ENCODE assay signal across 8 cellular contexts in the genomic region with DNA sequence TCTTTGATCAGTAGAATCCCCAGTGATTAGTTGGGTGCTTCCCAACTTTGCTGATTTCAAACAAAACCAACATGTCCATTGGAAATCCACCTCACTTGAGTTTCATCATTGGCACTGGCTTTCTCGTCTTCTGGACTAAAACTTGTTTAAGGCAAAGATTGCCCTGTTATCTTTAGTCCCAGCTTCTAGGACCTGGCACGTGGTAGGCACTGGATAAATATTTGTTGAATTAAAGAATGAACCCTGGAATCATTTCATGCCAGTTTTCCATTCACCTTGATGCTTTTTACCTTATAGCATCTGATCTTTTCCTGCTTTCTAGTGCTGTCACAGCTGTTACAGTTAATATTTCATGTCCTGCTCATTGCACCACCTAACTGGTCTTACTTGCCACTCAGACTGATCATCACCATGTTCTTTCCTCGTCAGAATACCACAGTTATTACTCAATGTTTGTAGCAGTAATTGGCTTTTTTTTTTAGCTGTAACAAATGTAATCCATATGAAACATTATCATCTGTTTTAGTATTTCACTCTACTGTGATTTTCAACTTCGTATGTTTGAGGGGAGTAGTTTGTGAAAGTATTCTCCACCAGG. TPM values are rescaled to one million over a fixed set of nuclear protein-coding genes. Genes with fewer than 3 reads are reported as not detected.
DNase-seq lines count a peak whose midpoint lies in the region; ATAC-seq and TF ChIP-seq lines count a peak whose summit lies in the region.

No MANE protein-coding gene starts in this region.

- H3K27me3 ChIP-seq in right cardiac atrium (ENCODE audit: control insufficient read depth, insufficient read depth): no peaks in the 10 kb centered on the region
- H3K27me3 ChIP-seq in stomach: no peaks in the 10 kb centered on the region

- 26% methylated on average over 4 of the region's 4 CpGs for WGBS in right cardiac atrium
- WGBS in stomach, 5 donors: 15 to 25% (median 24%) methylated on average over 4 of the region's 4 CpGs

- H3K27ac ChIP-seq in right cardiac atrium (ENCODE audit: low read length): no peak overlapping the region
- peak overlapping the region in 3 of 5 donors; percentile 80 to 89 (median 84) for H3K27ac ChIP-seq in stomach

- H3K36me3 Mint-ChIP-seq in WTC11: peaks cover 8% of the 10 kb centered on the region

- H3K4me1 ChIP-seq in right cardiac atrium (ENCODE audit: control insufficient read depth, insufficient read depth, low read length) (peaks cover 2% of the 10 kb centered on the region), stomach (peaks cover 13 to 60% (median 32%) of the 10 kb centered on the region in 4 donors)

- peaks cover 8% of the 10 kb centered on the region for H3K9me3 Mint-ChIP-seq in WTC11

- no peak for TF ChIP-seq POLR2A in stomach (IDR thresholded peaks at IDR 0.05)

- DNase-seq in AG09309 (ENCODE audit: low read depth) (no peak), HEK293T (ENCODE audit: extremely low spot score) (no peak), WTC11 (ENCODE audit: low spot score) (no peak), right cardiac atrium (no peak), stomach (no peak), A172 (ENCODE audit: low spot score) (no peak), cerebellum (ENCODE audit: low spot score) (no peak)

- no peak overlapping the region for H3K27ac Mint-ChIP-seq in WTC11

- peaks cover 38% of the 10 kb centered on the region for H3K4me1 Mint-ChIP-seq in WTC11

- no peak for TF ChIP-seq EP300 in stomach (IDR thresholded peaks at IDR 0.05)

- H3K4me3 ChIP-seq in AG09309 (ENCODE audit: control insufficient read depth, low read depth, low read length) (peak overlapping the region; percentile 48), right cardiac atrium (ENCODE audit: low read length) (peak overlapping the region; percentile 92), stomach (peak overlapping the region; percentile 67 to 87 (median 74))

- TF ChIP-seq CTCF in AG09309 (IDR thresholded peaks at IDR 0.05; ENCODE audit: control insufficient read depth, insufficient read depth, low read depth, low read length, missing control alignments): no peak
- no peak for TF ChIP-seq CTCF in WTC11 (IDR thresholded peaks at IDR 0.05)
- TF ChIP-seq CTCF in stomach (IDR thresholded peaks at IDR 0.05): no peak

- peak overlapping the region; percentile 97 for H3K4me3 Mint-ChIP-seq in WTC11

- H3K36me3 ChIP-seq in stomach: no peaks in the 10 kb centered on the region

- ATAC-seq in WTC11: no peak
- no peak for ATAC-seq in right cardiac atrium
- no peak for ATAC-seq in HG02884 (IDR thresholded peaks at IDR 0.05; ENCODE audit: unreplicated experiment)

- POLR2A ChIA-PET in HEK293T (lab: Yijun Ruan, JAX): no interaction called here
- POLR2A ChIA-PET in WTC11 (lab: Charles Lee): interaction anchor here (0.7 kb wide), 1 partner anchor 1449 kb away, joined by 3 read pairs; no protein-coding TSS in a partner anchor

- no peaks in the 10 kb centered on the region for H3K27me3 Mint-ChIP-seq in WTC11 (ENCODE audit: low read depth)

- CTCF ChIA-PET in HEK293T (lab: Yijun Ruan, JAX): no interaction called here
- CTCF ChIA-PET in WTC11 (lab: Charles Lee): no interaction called here

- intact Hi-C loops in right cardiac atrium (cut with DNase I) (no loop called here), stomach (cut with DNase I; ENCODE audit: low total_unique reads) (no loop called here)

- no peaks in the 10 kb centered on the region for H3K9me3 ChIP-seq in right cardiac atrium (ENCODE audit: control insufficient read depth, low read length)
- H3K9me3 ChIP-seq in stomach: no peaks in the 10 kb centered on the region

TF ChIP-seq in HEK293T, 16 proteins besides CTCF, POLR2A, EP300 and RAD21:
- TF ChIP-seq FOXK2 (IDR thresholded peaks at IDR 0.05): no peak
- TF ChIP-seq CTBP1 (IDR thresholded peaks at IDR 0.05; ENCODE audit: borderline replicate concordance): no peak
- TF ChIP-seq NFRKB (IDR thresholded peaks at IDR 0.05): no peak
- TF ChIP-seq LEF1 (IDR thresholded peaks at IDR 0.05; ENCODE audit: borderline replicate concordance): no peak
- no peak for TF ChIP-seq HDGF (IDR thresholded peaks at IDR 0.05; ENCODE audit: borderline replicate concordance)
- TF ChIP-seq, protein P1, sequence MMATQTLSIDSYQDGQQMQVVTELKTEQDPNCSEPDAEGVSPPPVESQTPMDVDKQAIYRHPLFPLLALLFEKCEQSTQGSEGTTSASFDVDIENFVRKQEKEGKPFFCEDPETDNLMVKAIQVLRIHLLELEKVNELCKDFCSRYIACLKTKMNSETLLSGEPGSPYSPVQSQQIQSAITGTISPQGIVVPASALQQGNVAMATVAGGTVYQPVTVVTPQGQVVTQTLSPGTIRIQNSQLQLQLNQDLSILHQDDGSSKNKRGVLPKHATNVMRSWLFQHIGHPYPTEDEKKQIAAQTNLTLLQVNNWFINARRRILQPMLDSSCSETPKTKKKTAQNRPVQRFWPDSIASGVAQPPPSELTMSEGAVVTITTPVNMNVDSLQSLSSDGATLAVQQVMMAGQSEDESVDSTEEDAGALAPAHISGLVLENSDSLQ (IDR thresholded peaks at IDR 0.05): peak; percentile 41; the same call in 1 of the 2 replicates
- TF ChIP-seq L3MBTL2 (conservative IDR thresholded peaks at IDR 0.05): no peak
- no peak for TF ChIP-seq TARDBP (IDR thresholded peaks at IDR 0.05)

TF ChIP-seq in WTC11, 78 proteins besides CTCF, POLR2A, EP300 and RAD21 (continues in another document):
- no peak for TF ChIP-seq GTF2I (CRISPR knock-in tag; conservative IDR thresholded peaks at IDR 0.05)
- TF ChIP-seq, protein P2, sequence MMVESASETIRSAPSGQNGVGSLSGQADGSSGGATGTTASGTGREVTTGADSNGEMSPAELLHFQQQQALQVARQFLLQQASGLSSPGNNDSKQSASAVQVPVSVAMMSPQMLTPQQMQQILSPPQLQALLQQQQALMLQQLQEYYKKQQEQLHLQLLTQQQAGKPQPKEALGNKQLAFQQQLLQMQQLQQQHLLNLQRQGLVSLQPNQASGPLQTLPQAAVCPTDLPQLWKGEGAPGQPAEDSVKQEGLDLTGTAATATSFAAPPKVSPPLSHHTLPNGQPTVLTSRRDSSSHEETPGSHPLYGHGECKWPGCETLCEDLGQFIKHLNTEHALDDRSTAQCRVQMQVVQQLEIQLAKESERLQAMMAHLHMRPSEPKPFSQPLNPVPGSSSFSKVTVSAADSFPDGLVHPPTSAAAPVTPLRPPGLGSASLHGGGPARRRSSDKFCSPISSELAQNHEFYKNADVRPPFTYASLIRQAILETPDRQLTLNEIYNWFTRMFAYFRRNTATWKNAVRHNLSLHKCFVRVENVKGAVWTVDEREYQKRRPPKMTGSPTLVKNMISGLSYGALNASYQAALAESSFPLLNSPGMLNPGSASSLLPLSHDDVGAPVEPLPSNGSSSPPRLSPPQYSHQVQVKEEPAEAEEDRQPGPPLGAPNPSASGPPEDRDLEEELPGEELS (CRISPR knock-in tag; IDR thresholded peaks at IDR 0.05): no peak
- TF ChIP-seq, protein P3, sequence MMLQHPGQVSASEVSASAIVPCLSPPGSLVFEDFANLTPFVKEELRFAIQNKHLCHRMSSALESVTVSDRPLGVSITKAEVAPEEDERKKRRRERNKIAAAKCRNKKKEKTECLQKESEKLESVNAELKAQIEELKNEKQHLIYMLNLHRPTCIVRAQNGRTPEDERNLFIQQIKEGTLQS (CRISPR knock-in tag; conservative IDR thresholded peaks at IDR 0.05): no peak
- TF ChIP-seq OVOL2 (CRISPR knock-in tag; IDR thresholded peaks at IDR 0.05; ENCODE audit: borderline replicate concordance): no peak
- no peak for TF ChIP-seq MYBL2 (CRISPR knock-in tag; IDR thresholded peaks at IDR 0.05)
- TF ChIP-seq ZNF671 (CRISPR knock-in tag; IDR thresholded peaks at IDR 0.05): no peak
- TF ChIP-seq, protein P4, sequence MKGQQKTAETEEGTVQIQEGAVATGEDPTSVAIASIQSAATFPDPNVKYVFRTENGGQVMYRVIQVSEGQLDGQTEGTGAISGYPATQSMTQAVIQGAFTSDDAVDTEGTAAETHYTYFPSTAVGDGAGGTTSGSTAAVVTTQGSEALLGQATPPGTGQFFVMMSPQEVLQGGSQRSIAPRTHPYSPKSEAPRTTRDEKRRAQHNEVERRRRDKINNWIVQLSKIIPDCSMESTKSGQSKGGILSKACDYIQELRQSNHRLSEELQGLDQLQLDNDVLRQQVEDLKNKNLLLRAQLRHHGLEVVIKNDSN (CRISPR knock-in tag; IDR thresholded peaks at IDR 0.05): no peak
- no peak for TF ChIP-seq FOXP1 (CRISPR knock-in tag; IDR thresholded peaks at IDR 0.05; ENCODE audit: borderline replicate concordance)
- TF ChIP-seq, protein P5, sequence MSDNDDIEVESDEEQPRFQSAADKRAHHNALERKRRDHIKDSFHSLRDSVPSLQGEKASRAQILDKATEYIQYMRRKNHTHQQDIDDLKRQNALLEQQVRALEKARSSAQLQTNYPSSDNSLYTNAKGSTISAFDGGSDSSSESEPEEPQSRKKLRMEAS (CRISPR knock-in tag; IDR thresholded peaks at IDR 0.05): no peak
- TF ChIP-seq, protein P6, sequence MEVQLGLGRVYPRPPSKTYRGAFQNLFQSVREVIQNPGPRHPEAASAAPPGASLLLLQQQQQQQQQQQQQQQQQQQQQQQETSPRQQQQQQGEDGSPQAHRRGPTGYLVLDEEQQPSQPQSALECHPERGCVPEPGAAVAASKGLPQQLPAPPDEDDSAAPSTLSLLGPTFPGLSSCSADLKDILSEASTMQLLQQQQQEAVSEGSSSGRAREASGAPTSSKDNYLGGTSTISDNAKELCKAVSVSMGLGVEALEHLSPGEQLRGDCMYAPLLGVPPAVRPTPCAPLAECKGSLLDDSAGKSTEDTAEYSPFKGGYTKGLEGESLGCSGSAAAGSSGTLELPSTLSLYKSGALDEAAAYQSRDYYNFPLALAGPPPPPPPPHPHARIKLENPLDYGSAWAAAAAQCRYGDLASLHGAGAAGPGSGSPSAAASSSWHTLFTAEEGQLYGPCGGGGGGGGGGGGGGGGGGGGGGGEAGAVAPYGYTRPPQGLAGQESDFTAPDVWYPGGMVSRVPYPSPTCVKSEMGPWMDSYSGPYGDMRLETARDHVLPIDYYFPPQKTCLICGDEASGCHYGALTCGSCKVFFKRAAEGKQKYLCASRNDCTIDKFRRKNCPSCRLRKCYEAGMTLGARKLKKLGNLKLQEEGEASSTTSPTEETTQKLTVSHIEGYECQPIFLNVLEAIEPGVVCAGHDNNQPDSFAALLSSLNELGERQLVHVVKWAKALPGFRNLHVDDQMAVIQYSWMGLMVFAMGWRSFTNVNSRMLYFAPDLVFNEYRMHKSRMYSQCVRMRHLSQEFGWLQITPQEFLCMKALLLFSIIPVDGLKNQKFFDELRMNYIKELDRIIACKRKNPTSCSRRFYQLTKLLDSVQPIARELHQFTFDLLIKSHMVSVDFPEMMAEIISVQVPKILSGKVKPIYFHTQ (CRISPR knock-in tag; IDR thresholded peaks at IDR 0.05): no peak

RNA-seq across cellular contexts. Expression of a gene that starts 7.3 kb away (rescaled TPM):
- total RNA-seq in WTC11 (2021) (0.07 TPM in 1 of 3 replicates, not detected in the others), right cardiac atrium (under 1 TPM in 2 of 4 donors, not detected in 2; 0.06 to 0.17 TPM), stomach (not detected), cerebellum (0.36 TPM)
- polyA plus RNA-seq in right cardiac atrium (not detected), stomach (not detected)
- total RNA-seq in A172 (2014; rRNA removed; shearing (Covaris generic)): not detected in 2 replicates
